In genomic region chr16:3347586-3347985, GRCh38 we compare ENCODE assay signal across 16 cellular contexts. TPM values are rescaled to one million over a fixed set of nuclear protein-coding genes. Genes with fewer than 3 reads are reported as not detected.
DNase-seq lines count a peak whose midpoint lies in the region; ATAC-seq and TF ChIP-seq lines count a peak whose summit lies in the region.
"Had no signal": no experiment of that assay in that cellular context is flagged by ENCODE, and none has a peak within 500 bp of the region (broad histone marks: within the 10 kb centered on the region; RNA-seq: fewer than 3 reads in every experiment).

No MANE protein-coding gene starts in this region.

- H3K4me3 Mint-ChIP-seq in activated naive CD4-positive, alpha-beta T cell treated with anti-CD3 and anti-CD28 coated beads, Interleukin-2, amount 50 U/mL, for 24 hours: no peak overlapping the region
- peak overlapping the region; percentile 45 for H3K4me3 Mint-ChIP-seq in endothelial cell (ENCODE audit: unreplicated experiment)
- H3K4me3 Mint-ChIP-seq: CD8-positive, alpha-beta memory T cell had no signal

- no peak overlapping the region for H3K4me3 ChIP-seq in OCI-LY7 (ENCODE audit: low read depth, low read length, poor library complexity, severe bottlenecking)
- H3K4me3 ChIP-seq: BLaER1 had no signal

- H3K4me1 Mint-ChIP-seq in activated naive CD4-positive, alpha-beta T cell treated with anti-CD3 and anti-CD28 coated beads, Interleukin-2, amount 50 U/mL, for 24 hours: no peaks in the 10 kb centered on the region
- H3K4me1 Mint-ChIP-seq in endothelial cell (ENCODE audit: unreplicated experiment): no peaks in the 10 kb centered on the region
- H3K4me1 Mint-ChIP-seq: CD8-positive, alpha-beta memory T cell had no signal

- H3K79me2 ChIP-seq in OCI-LY7 (ENCODE audit: insufficient read depth, low read depth, low read length): no peaks in the 10 kb centered on the region

- no peaks in the 10 kb centered on the region for H3K9me3 ChIP-seq in OCI-LY7 (ENCODE audit: low read length)
- H3K9me3 ChIP-seq: Caco-2 had no signal

- no peaks in the 10 kb centered on the region for H3K36me3 ChIP-seq in OCI-LY7 (ENCODE audit: insufficient read depth, low read length)
- H3K36me3 ChIP-seq: BLaER1 had no signal

- CTCF ChIA-PET in OCI-LY7 (lab: Charles Lee; ENCODE audit: unreplicated experiment): no interaction called here

- H3K36me3 Mint-ChIP-seq in activated naive CD4-positive, alpha-beta T cell treated with anti-CD3 and anti-CD28 coated beads, Interleukin-2, amount 50 U/mL, for 24 hours: peaks cover 2% of the 10 kb centered on the region
- H3K36me3 Mint-ChIP-seq in activated naive CD4-positive, alpha-beta T cell treated with anti-CD3 and anti-CD28 coated beads, Interleukin-2, amount 50 U/mL, for 72 hours: no peaks in the 10 kb centered on the region
- peaks cover 3% of the 10 kb centered on the region for H3K36me3 Mint-ChIP-seq in endothelial cell (ENCODE audit: low read depth, unreplicated experiment)

- H3K27me3 Mint-ChIP-seq in activated naive CD4-positive, alpha-beta T cell treated with anti-CD3 and anti-CD28 coated beads, Interleukin-2, amount 50 U/mL, for 24 hours: no peaks in the 10 kb centered on the region
- H3K27me3 Mint-ChIP-seq in endothelial cell (ENCODE audit: unreplicated experiment): peaks cover 2% of the 10 kb centered on the region

- peak overlapping the region; percentile 24 for H3K27ac Mint-ChIP-seq in activated naive CD4-positive, alpha-beta T cell treated with anti-CD3 and anti-CD28 coated beads, Interleukin-2, amount 50 U/mL, for 24 hours
- H3K27ac Mint-ChIP-seq in activated naive CD4-positive, alpha-beta T cell treated with anti-CD3 and anti-CD28 coated beads, Interleukin-2, amount 50 U/mL, for 72 hours: no peak overlapping the region
- no peak overlapping the region for H3K27ac Mint-ChIP-seq in endothelial cell (ENCODE audit: unreplicated experiment)
- H3K27ac Mint-ChIP-seq: CD8-positive, alpha-beta memory T cell had no signal

- ATAC-seq in activated naive CD4-positive, alpha-beta T cell treated with anti-CD3 and anti-CD28 coated beads, Interleukin-2, amount 50 U/mL, for 72 hours: no peak

- no peaks in the 10 kb centered on the region for H3K9me3 Mint-ChIP-seq in activated naive CD4-positive, alpha-beta T cell treated with anti-CD3 and anti-CD28 coated beads, Interleukin-2, amount 50 U/mL, for 24 hours
- no peaks in the 10 kb centered on the region for H3K9me3 Mint-ChIP-seq in activated naive CD4-positive, alpha-beta T cell treated with anti-CD3 and anti-CD28 coated beads, Interleukin-2, amount 50 U/mL, for 72 hours
- no peaks in the 10 kb centered on the region for H3K9me3 Mint-ChIP-seq in endothelial cell (ENCODE audit: unreplicated experiment)
- H3K9me3 Mint-ChIP-seq: CD8-positive, alpha-beta memory T cell had no signal

- H4K20me1 ChIP-seq in OCI-LY7 (ENCODE audit: insufficient read depth, low read length): no peaks in the 10 kb centered on the region
- H4K20me1 ChIP-seq: BLaER1 had no signal

- intact Hi-C loops in OCI-LY7 (cut with micrococcal nuclease; ENCODE audit: unreplicated experiment): no loop called here

- H3K4me2 ChIP-seq in OCI-LY7 (ENCODE audit: low read length): peak overlapping the region; percentile 61
- H3K4me2 ChIP-seq: BLaER1 had no signal

- BruUV-seq in OCI-LY7 (replicated peaks; lab: Mats Ljungman, UMichigan): no TSS peak

- POLR2A ChIA-PET in OCI-LY7 (lab: Charles Lee): no interaction called here

- DNase-seq in activated naive CD4-positive, alpha-beta T cell treated with anti-CD3 and anti-CD28 coated beads, Interleukin-2, amount 50 U/mL, for 72 hours (ENCODE audit: low spot score in 2 of 2): no peak
- DNase-seq in OCI-LY7 (ENCODE audit: low spot score): no peak
- no peak for DNase-seq in endothelial cell (ENCODE audit: low spot score)
- DNase-seq in H4 (ENCODE audit: low spot score): no peak
- no peak for DNase-seq in AG08395 (ENCODE audit: low spot score)
- DNase-seq: AML-193; Caco-2; CD8-positive, alpha-beta memory T cell; DND-41; GDM1; HCEC 1CT had no signal

- H2AFZ ChIP-seq in OCI-LY7 (ENCODE audit: low read length): no peak overlapping the region

- peak overlapping the region; percentile 98 for H3K27ac ChIP-seq in OCI-LY7 (ENCODE audit: low read depth, low read length, poor library complexity, severe bottlenecking)
- H3K27ac ChIP-seq: 22Rv1, BLaER1 had no signal

- H3K4me1 ChIP-seq in OCI-LY7 (ENCODE audit: insufficient read depth, low read length, poor library complexity, severe bottlenecking): peaks cover 53% of the 10 kb centered on the region
- H3K4me1 ChIP-seq: Caco-2 had no signal

- no peaks in the 10 kb centered on the region for H3K9me2 ChIP-seq in OCI-LY7 (ENCODE audit: insufficient read depth, low read length)

- TF ChIP-seq CTCF in OCI-LY7 (conservative IDR thresholded peaks at IDR 0.05; ENCODE audit: low read length) (no peak), endothelial cell (IDR thresholded peaks at IDR 0.05; ENCODE audit: unreplicated experiment) (no peak)

RNA-seq across cellular contexts. Expression of gene OR2C1, which starts 8.1 kb away (rescaled TPM):
- total RNA-seq in activated naive CD4-positive, alpha-beta T cell treated with anti-CD3 and anti-CD28 coated beads, Interleukin-2, amount 50 U/mL, for 72 hours: not detected
- total RNA-seq in OCI-LY7 (2014; rRNA removed; shearing (Covaris generic)): 0.09 and 0.10 TPM in 2 replicates
- total RNA-seq in OCI-LY7 (2022) (not detected in 2 replicates), endothelial cell (ENCODE audit: unreplicated experiment) (not detected)
- not detected in 2 replicates for total RNA-seq in H4 (2014; rRNA removed; shearing (Covaris generic))
- total RNA-seq: A673; Caco-2; CD8-positive, alpha-beta memory T cell; H1 had no signal

RNA-seq across cellular contexts. Expression of gene ZNF75A, which starts 42.3 kb away (rescaled TPM):
- total RNA-seq in activated naive CD4-positive, alpha-beta T cell treated with anti-CD3 and anti-CD28 coated beads, Interleukin-2, amount 50 U/mL, for 72 hours: 10 to 100 TPM in 1 of 2 donors, 1 to 10 TPM in 1; 7.4 to 26.0 TPM
- total RNA-seq in OCI-LY7 (2014; rRNA removed; shearing (Covaris generic)): 1.4 and 2.6 TPM in 2 replicates
- 18.9 and 23.0 TPM in 2 replicates for total RNA-seq in OCI-LY7 (2022)
- 27.0 TPM for total RNA-seq in endothelial cell (ENCODE audit: unreplicated experiment)
- total RNA-seq in H4 (2014; rRNA removed; shearing (Covaris generic)): 21.7 and 23.5 TPM in 2 replicates

RNA-seq across cellular contexts. Expression of gene TIGD7, which starts 42.4 kb away (rescaled TPM):
- total RNA-seq in activated naive CD4-positive, alpha-beta T cell treated with anti-CD3 and anti-CD28 coated beads, Interleukin-2, amount 50 U/mL, for 72 hours: 1 to 10 TPM; 5.4 to 5.9 TPM
- total RNA-seq in OCI-LY7 (2014; rRNA removed; shearing (Covaris generic)): 0.03 and 0.10 TPM in 2 replicates
- total RNA-seq in OCI-LY7 (2022) (5.1 TPM in 2 replicates), endothelial cell (ENCODE audit: unreplicated experiment) (2.6 TPM)
- total RNA-seq in H4 (2014; rRNA removed; shearing (Covaris generic)): 4.9 and 5.4 TPM in 2 replicates

RNA-seq across cellular contexts. Expression of gene ZSCAN32, which starts 53.2 kb away (rescaled TPM):
- total RNA-seq in activated naive CD4-positive, alpha-beta T cell treated with anti-CD3 and anti-CD28 coated beads, Interleukin-2, amount 50 U/mL, for 72 hours: 10 to 100 TPM in 1 of 2 donors, 1 to 10 TPM in 1; 7.6 to 14.1 TPM
- 19.4 and 22.5 TPM in 2 replicates for total RNA-seq in OCI-LY7 (2014; rRNA removed; shearing (Covaris generic))
- total RNA-seq in OCI-LY7 (2022): 17.0 and 22.9 TPM in 2 replicates
- total RNA-seq in endothelial cell (ENCODE audit: unreplicated experiment): 16.6 TPM
- total RNA-seq in H4 (2014; rRNA removed; shearing (Covaris generic)): 14.6 and 17.6 TPM in 2 replicates

RNA-seq across cellular contexts. Expression of gene ZNF174, which starts 53.4 kb away (rescaled TPM):
- total RNA-seq in activated naive CD4-positive, alpha-beta T cell treated with anti-CD3 and anti-CD28 coated beads, Interleukin-2, amount 50 U/mL, for 72 hours: 1 to 10 TPM; 5.2 to 7.7 TPM
- total RNA-seq in OCI-LY7 (2014; rRNA removed; shearing (Covaris generic)): 21.1 and 23.3 TPM in 2 replicates
- total RNA-seq in OCI-LY7 (2022): 20.6 and 21.7 TPM in 2 replicates
- 10.3 TPM for total RNA-seq in endothelial cell (ENCODE audit: unreplicated experiment)
- 9.7 and 11.2 TPM in 2 replicates for total RNA-seq in H4 (2014; rRNA removed; shearing (Covaris generic))
